Comparison of ENCODE assay signal across 17 cellular contexts in genomic region chr6:90621581-90621980, GRCh38.
"Had no signal": no experiment of that assay in that cellular context is flagged by ENCODE, and none has a peak within 500 bp of the region (broad histone marks: within the 10 kb centered on the region; RNA-seq: fewer than 3 reads in every experiment).

No MANE protein-coding gene starts in this region.

- DNase-seq: hypothalamus; immature natural killer cell; left ventricle myocardium inferior; midbrain; mucosa of descending colon; naive thymus-derived CD4-positive, alpha-beta T cell; ovary; right lobe of liver; stimulated activated CD4-positive, alpha-beta T cell treated with anti-CD3 and anti-CD28 coated beads, Interleukin-1b, Interleukin-23, amount 100 ng/mL, for 48 hours; stimulated activated CD4-positive, alpha-beta T cell treated with anti-CD3 and anti-CD28 coated beads, Interleukin-2, amount 100 ng/mL, for 48 hours; stimulated activated CD4-positive, alpha-beta T cell treated with anti-CD3 and anti-CD28 coated beads, Interleukin-4, amount 100 ng/mL, for 4 hours; stimulated activated CD8-positive, alpha-beta memory T cell treated with anti-CD3 and anti-CD28 coated beads, Interleukin-4, amount 100 ng/mL, for 48 hours; stimulated activated naive CD8-positive, alpha-beta T cell treated with anti-CD3 and anti-CD28 coated beads, Interleukin-15, Interleukin-2, amounts not matched to agents 100 U/mL and 50 U/mL, for 24 hours; stomach; testis; thyroid gland; uterus had no signal
